In the genomic region with DNA sequence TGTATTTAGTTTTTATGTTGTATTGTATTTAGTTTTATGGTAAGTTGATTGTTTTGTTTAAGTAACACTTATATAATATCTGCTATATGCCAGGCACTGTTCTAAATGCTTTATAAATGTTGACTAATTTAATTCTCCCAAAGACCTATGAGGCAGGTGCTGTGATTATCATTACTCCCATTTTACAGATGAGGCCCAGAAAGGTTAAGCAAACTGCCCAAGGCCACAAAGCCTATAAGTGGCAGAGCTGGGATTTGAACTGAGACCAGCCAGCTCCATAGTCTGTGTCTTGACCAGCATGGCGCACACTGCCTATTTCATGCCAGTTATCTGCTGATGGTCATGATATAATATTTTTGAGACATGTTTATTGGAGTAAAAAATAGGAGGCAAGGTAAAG, we compare ENCODE assay signal across 12 cellular contexts. TPM values are rescaled to one million over a fixed set of nuclear protein-coding genes. Genes with fewer than 3 reads are reported as not detected.
A peak's percentile ranks its signal among the peaks of the same experiment; 100 is the strongest.
DNase-seq lines count a peak whose midpoint lies in the region; ATAC-seq and TF ChIP-seq lines count a peak whose summit lies in the region.
"Had no signal": no experiment of that assay in that cellular context is flagged by ENCODE, and none has a peak within 500 bp of the region (broad histone marks: within the 10 kb centered on the region; RNA-seq: fewer than 3 reads in every experiment).

No MANE protein-coding gene starts in this region.

- H3K9ac ChIP-seq in SU-DHL-6 (ENCODE audit: low read length): no peak overlapping the region
- no peak overlapping the region for H3K9ac ChIP-seq in colonic mucosa (ENCODE audit: low read depth in 2 of 2, low read length in 2 of 2)

- no peaks in the 10 kb centered on the region for H3K27me3 ChIP-seq in right atrium auricular region
- no peaks in the 10 kb centered on the region for H3K27me3 ChIP-seq in right cardiac atrium (ENCODE audit: control insufficient read depth, insufficient read depth)
- H3K27me3 ChIP-seq in SU-DHL-6 (ENCODE audit: low read length): no peaks in the 10 kb centered on the region
- H3K27me3 ChIP-seq in colonic mucosa: no peaks in the 10 kb centered on the region
- peaks cover 14% of the 10 kb centered on the region for H3K27me3 ChIP-seq in suprapubic skin

- intact Hi-C loops in right cardiac atrium (cut with DNase I): no loop called here
- intact Hi-C loops in colonic mucosa (cut with DNase I): no loop called here

- H3K27ac ChIP-seq in right atrium auricular region (no peak overlapping the region), right cardiac atrium (ENCODE audit: low read length) (no peak overlapping the region), SU-DHL-6 (ENCODE audit: low read depth, low read length) (peak overlapping the region; percentile 80), colonic mucosa (no peak overlapping the region), suprapubic skin (no peak overlapping the region)
- H3K27ac ChIP-seq: VCaP had no signal

- TF ChIP-seq EP300 in suprapubic skin (IDR thresholded peaks at IDR 0.05): no peak

- H3K4me1 ChIP-seq in right atrium auricular region (no peaks in the 10 kb centered on the region), right cardiac atrium (ENCODE audit: control insufficient read depth, insufficient read depth, low read length) (no peaks in the 10 kb centered on the region), colonic mucosa (no peaks in the 10 kb centered on the region), suprapubic skin (no peaks in the 10 kb centered on the region)

- peak; percentile 1 for DNase-seq in right atrium auricular region (ENCODE audit: low spot score)
- no peak for DNase-seq in right cardiac atrium
- peak; percentile 2 for DNase-seq in colonic mucosa
- peak; percentile 4 to 13 for DNase-seq in suprapubic skin (ENCODE audit: low spot score in 2 of 2)
- DNase-seq in superior temporal gyrus (ENCODE audit: extremely low spot score): no peak
- DNase-seq: hippocampal formation, NCI-H774, retina had no signal

- WGBS in right cardiac atrium: 94% methylated on average over 1 of the region's 1 CpG
- WGBS in suprapubic skin: 87% methylated on average over 1 of the region's 1 CpG

- peaks cover 18% of the 10 kb centered on the region for H3F3A ChIP-seq in SU-DHL-6 (ENCODE audit: insufficient read depth)

- H3K9me3 ChIP-seq in right atrium auricular region: peaks cover 0 to 22% of the 10 kb centered on the region in 2 donors
- no peaks in the 10 kb centered on the region for H3K9me3 ChIP-seq in right cardiac atrium (ENCODE audit: control insufficient read depth, low read length)
- peaks cover 22% of the 10 kb centered on the region; the same call in 1 of the 2 replicates for H3K9me3 ChIP-seq in SU-DHL-6 (ENCODE audit: insufficient read depth, low read length)
- H3K9me3 ChIP-seq in colonic mucosa: no peaks in the 10 kb centered on the region
- peaks cover 14% of the 10 kb centered on the region for H3K9me3 ChIP-seq in suprapubic skin

- H3K4me2 ChIP-seq in SU-DHL-6 (ENCODE audit: low read depth, low read length, poor library complexity, severe bottlenecking): peak overlapping the region; percentile 44

- ATAC-seq in right cardiac atrium (no peak), GM21528 (IDR thresholded peaks at IDR 0.05; ENCODE audit: low FRiP score, unreplicated experiment) (no peak), HG02623 (IDR thresholded peaks at IDR 0.05; ENCODE audit: unreplicated experiment) (no peak)

- H3K36me3 ChIP-seq in right atrium auricular region (no peaks in the 10 kb centered on the region), SU-DHL-6 (ENCODE audit: low read length) (peaks cover 29% of the 10 kb centered on the region), colonic mucosa (no peaks in the 10 kb centered on the region), suprapubic skin (no peaks in the 10 kb centered on the region)

- no peak overlapping the region for H2AFZ ChIP-seq in SU-DHL-6 (ENCODE audit: low read depth, low read length, severe bottlenecking)

- TF ChIP-seq CTCF in right atrium auricular region (IDR thresholded peaks at IDR 0.05) (no peak), SU-DHL-6 (IDR thresholded peaks at IDR 0.05; ENCODE audit: insufficient read depth, low read length, poor library complexity, severe bottlenecking) (no peak), colonic mucosa (IDR thresholded peaks at IDR 0.05) (no peak), suprapubic skin (IDR thresholded peaks at IDR 0.05) (no peak)

- no peaks in the 10 kb centered on the region for H3K79me2 ChIP-seq in SU-DHL-6 (ENCODE audit: insufficient read depth, low read length)

- no peaks in the 10 kb centered on the region for H4K20me1 ChIP-seq in SU-DHL-6 (ENCODE audit: low read depth, low read length)

- TF ChIP-seq POLR2A in suprapubic skin (IDR thresholded peaks at IDR 0.05): no peak

- no peak overlapping the region for H3K4me3 ChIP-seq in right atrium auricular region
- no peak overlapping the region for H3K4me3 ChIP-seq in right cardiac atrium (ENCODE audit: low read length)
- no peak overlapping the region for H3K4me3 ChIP-seq in SU-DHL-6 (ENCODE audit: insufficient read depth, low read length, poor library complexity, severe bottlenecking)
- no peak overlapping the region for H3K4me3 ChIP-seq in colonic mucosa
- no peak overlapping the region for H3K4me3 ChIP-seq in suprapubic skin

- no peaks in the 10 kb centered on the region for H3K9me2 ChIP-seq in SU-DHL-6 (replicated peaks; ENCODE audit: insufficient read depth, low read length)

RNA-seq across cellular contexts. Expression of a gene that starts 24.0 kb away (rescaled TPM):
- total RNA-seq in right atrium auricular region (1 to 10 TPM in 1 of 2 donors, under 1 TPM in 1; 0.07 to 1.3 TPM), right cardiac atrium (1 to 10 TPM in 2 of 4 donors, under 1 TPM in 2; 0.65 to 1.4 (median 0.98) TPM), colonic mucosa (under 1 TPM; 0.56 to 0.91 TPM), suprapubic skin (1 to 10 TPM in 1 of 4 donors, under 1 TPM in 3; 0.08 to 1.2 (median 0.23) TPM)
- polyA plus RNA-seq in right cardiac atrium: 0.34 TPM

Comparison
In these comparisons a context has a peak if more than half of its experiments do, and no peak if none do; other contexts are left out.
1. DNase-seq: peak in right atrium auricular region (single experiment), colonic mucosa (single experiment) and suprapubic skin (2 of 2); none in right cardiac atrium (0 of 3) and superior temporal gyrus (single experiment).